In the genomic region with DNA sequence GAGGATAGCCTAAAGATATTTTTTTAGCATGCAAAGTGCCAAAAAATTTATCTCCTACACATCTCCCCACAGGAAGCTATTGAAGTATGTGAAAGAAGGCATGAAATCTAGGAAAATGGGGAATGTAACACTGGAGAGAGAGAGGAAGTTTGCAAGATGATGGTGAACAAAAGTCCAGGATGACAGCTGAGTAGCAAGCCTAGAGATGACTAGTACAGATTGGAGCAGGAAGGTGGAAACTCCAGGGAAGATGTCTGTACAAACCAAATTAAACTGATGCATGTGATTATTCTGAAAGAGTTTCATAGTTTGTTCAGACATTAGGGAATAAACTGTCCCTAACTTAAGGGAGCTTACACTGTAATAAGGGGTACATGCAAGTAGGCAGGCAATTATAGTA, we compare ENCODE assay signal across 24 cellular contexts.
A peak's percentile ranks its signal among the peaks of the same experiment; 100 is the strongest.
DNase-seq lines count a peak whose midpoint lies in the region; ATAC-seq, FAIRE-seq and TF ChIP-seq lines count a peak whose summit lies in the region.
"Had no signal": no experiment of that assay in that cellular context is flagged by ENCODE, and none has a peak within 500 bp of the region (broad histone marks: within the 10 kb centered on the region; RNA-seq: fewer than 3 reads in every experiment).

No MANE protein-coding gene starts in this region.

- H3K36me3 ChIP-seq in HEK293 (ENCODE audit: control insufficient read depth in 2 of 2, insufficient read depth in 1 of 2, low read length in 2 of 2): no peaks in the 10 kb centered on the region
- H3K36me3 ChIP-seq in mesodermal cell (ENCODE audit: control insufficient read depth, insufficient read depth, low read length): no peaks in the 10 kb centered on the region
- no peaks in the 10 kb centered on the region for H3K36me3 ChIP-seq in sigmoid colon
- H3K36me3 ChIP-seq: Peyer's patch, SJCRH30 had no signal

- H3K4me3 ChIP-seq in HEK293 (ENCODE audit: low read depth, low read length): no peak overlapping the region
- no peak overlapping the region for H3K4me3 ChIP-seq in mesodermal cell (ENCODE audit: extremely low read depth, insufficient read depth, low read length, poor library complexity, severe bottlenecking)
- H3K4me3 ChIP-seq in sigmoid colon: no peak overlapping the region
- H3K4me3 ChIP-seq: GM12878, Peyer's patch, SJCRH30 had no signal

- no peak for TF ChIP-seq EP300 in sigmoid colon (IDR thresholded peaks at IDR 0.05)

- H3K9me3 ChIP-seq in HEK293 (ENCODE audit: control insufficient read depth, insufficient read depth, low read depth, low read length) (no peaks in the 10 kb centered on the region), mesodermal cell (ENCODE audit: control insufficient read depth, low read length) (no peaks in the 10 kb centered on the region), sigmoid colon (no peaks in the 10 kb centered on the region)
- H3K9me3 ChIP-seq: Peyer's patch, SJCRH30 had no signal

- no peak overlapping the region for H3K27ac ChIP-seq in HEK293 (ENCODE audit: extremely low read depth, low read depth, low read length)
- peak overlapping the region; percentile 79 for H3K27ac ChIP-seq in mesodermal cell (ENCODE audit: low read depth, low read length, severe bottlenecking)
- H3K27ac ChIP-seq in sigmoid colon: peak overlapping the region in 3 of 4 donors; percentile 48 to 61 (median 57)
- H3K27ac ChIP-seq: C4-2B, Peyer's patch, SJCRH30 had no signal

- FAIRE-seq in TTC549 (lab: Jason Lieb, UNC): peak; percentile 29
- FAIRE-seq: A204.1, D721Med, GM12878, H54, HepG2 had no signal

- no peak for TF ChIP-seq POLR2A in sigmoid colon (IDR thresholded peaks at IDR 0.05)

- intact Hi-C loops in sigmoid colon (cut with DNase I): no loop called here

- no peak for TF ChIP-seq CTCF in HEK293 (tag by site-specific recombination; IDR thresholded peaks at IDR 0.05)
- TF ChIP-seq CTCF in sigmoid colon (IDR thresholded peaks at IDR 0.05): no peak

- POLR2A ChIA-PET in HEK293 (lab: Yijun Ruan, JAX): no interaction called here

- DNase-seq in sigmoid colon (no peak), amniotic stem cell (lab: John Stamatoyannopoulos, UW) (no peak), DMS 273 (lab: John Stamatoyannopoulos, UW; ENCODE audit: unreplicated experiment) (no peak), NCI-H2196 treated with DMSO at 0.1 percent for 48 hours (lab: John Stamatoyannopoulos, UW; ENCODE audit: unreplicated experiment) (no peak)
- DNase-seq: CD8-positive, alpha-beta memory T cell; KG1; NCI-H1092; NCI-H1436; NCI-H187 treated with DMSO at 0.1 percent for 48 hours; NCI-H226; NCI-H524 treated with DMSO at 0.1 percent for 48 hours; NCI-H82; Peyer's patch; SJCRH30 had no signal

- CTCF ChIA-PET in HEK293 (lab: Yijun Ruan, JAX): interaction anchor here (0.7 to 1.3 kb wide), 4 partner anchors 9 to 925 kb away, joined by 3 to 6 read pairs (median 3); no protein-coding TSS in a partner anchor

- no peaks in the 10 kb centered on the region for H3K27me3 ChIP-seq in sigmoid colon
- H3K27me3 ChIP-seq: Peyer's patch, SJCRH30 had no signal

- no peak for ATAC-seq in HG02885 (IDR thresholded peaks at IDR 0.05; ENCODE audit: poor library complexity, unreplicated experiment)
- ATAC-seq: GM12878, HepG2 had no signal

- H3K4me1 ChIP-seq in HEK293 (ENCODE audit: control insufficient read depth, insufficient read depth, low read length) (peaks cover 16% of the 10 kb centered on the region), mesodermal cell (ENCODE audit: control insufficient read depth, insufficient read depth, low read length, poor library complexity, severe bottlenecking) (peaks cover 15% of the 10 kb centered on the region), sigmoid colon (peaks cover 0 to 13% (median 10%) of the 10 kb centered on the region in 4 donors)
- H3K4me1 ChIP-seq: Peyer's patch had no signal

TF ChIP-seq in HEK293, 187 proteins besides CTCF, POLR2A, EP300 and RAD21:
- TF ChIP-seq ZNF654 (tag by site-specific recombination; IDR thresholded peaks at IDR 0.05; ENCODE audit: low read depth) (no peak), ZBTB48 (tag by site-specific recombination; IDR thresholded peaks at IDR 0.05) (peak; percentile 31; the same call in 1 of the 2 replicates)
